In genomic region chr9:34157898-34158297, GRCh38 we compare ENCODE assay signal across 12 cellular contexts. TPM values are rescaled to one million over a fixed set of nuclear protein-coding genes. Genes with fewer than 3 reads are reported as not detected.
DNase-seq lines count a peak whose midpoint lies in the region; ATAC-seq, FAIRE-seq and TF ChIP-seq lines count a peak whose summit lies in the region.
"Had no signal": no experiment of that assay in that cellular context is flagged by ENCODE, and none has a peak within 500 bp of the region (broad histone marks: within the 10 kb centered on the region; RNA-seq: fewer than 3 reads in every experiment).

No MANE protein-coding gene starts in this region.

- H2BK20ac ChIP-seq in IMR-90 (ENCODE audit: low read depth, low read length), result peak overlapping the region; percentile 43; the same call in 1 of the 2 replicates

- POLR2A ChIA-PET in CD8-positive, alpha-beta memory T cell (lab: Charles Lee), result interaction anchor here (0.6 kb wide), 1 partner anchor 19 kb away, joined by 5 read pairs; no protein-coding TSS in a partner anchor
- POLR2A ChIA-PET in IMR-90 (lab: Charles Lee; ENCODE audit: unreplicated experiment), result no interaction called here
- POLR2A ChIA-PET in K562 (lab: Yijun Ruan, JAX), result interaction anchor here (1.3 to 2.9 kb wide), 3 partner anchors 10 to 31 kb away, joined by 3 to 22 read pairs (median 4); partner anchors contain the start of gene UBAP1

- no peak overlapping the region for H3K4me3 ChIP-seq in CD8-positive, alpha-beta memory T cell (ENCODE audit: low read length)
- H3K4me3 ChIP-seq in IMR-90 (ENCODE audit: insufficient read depth, low read depth, low read length) (no peak overlapping the region), K562 (no peak overlapping the region), trophoblast cell (ENCODE audit: low read depth, low read length) (no peak overlapping the region)

- H2AK5ac ChIP-seq in IMR-90 (ENCODE audit: low read depth, low read length) (0 out of 2 replicates have a peak overlapping the region, but pooled peaks have one; percentile 27), trophoblast cell (ENCODE audit: low read length) (no peak overlapping the region)

- no peak for TF ChIP-seq CTCF in IMR-90 (conservative IDR thresholded peaks at IDR 0.05; ENCODE audit: low read depth, low read length)
- TF ChIP-seq CTCF in K562 (IDR thresholded peaks at IDR 0.05 in 2 of 3, conservative IDR thresholded peaks at IDR 0.05 in 1 of 3; ENCODE audit: insufficient read depth in 2 of 3, low read depth in 1 of 3, low read length in 3 of 3), result no peak

- TF ChIP-seq RAD21 in IMR-90 (IDR thresholded peaks at IDR 0.05; ENCODE audit: low read length), result no peak
- no peak for TF ChIP-seq RAD21 in K562 (CRISPR knock-in tag; conservative IDR thresholded peaks at IDR 0.05 in 1 of 2, IDR thresholded peaks at IDR 0.05 in 1 of 2)

- dilution Hi-C loops in IMR-90 (cut with HindIII; ENCODE audit: low sequenced_read_pairs, unreplicated experiment), result no loop called here

- no peak overlapping the region for H2AK9ac ChIP-seq in IMR-90 (replicated peaks; ENCODE audit: low read depth, low read length, poor library complexity)

- no peak overlapping the region for H2AFZ ChIP-seq in IMR-90 (replicated peaks; ENCODE audit: low read length, poor library complexity)
- peak overlapping the region; percentile 82 for H2AFZ ChIP-seq in K562 (ENCODE audit: low read depth, low read length)
- no peak overlapping the region for H2AFZ ChIP-seq in trophoblast cell (ENCODE audit: insufficient read depth, low read length, poor library complexity)

- H2BK12ac ChIP-seq in trophoblast cell (ENCODE audit: low read length), result peak overlapping the region; percentile 59

- peak overlapping the region in 1 of 8 donors; percentile 0 for H3K27ac Mint-ChIP-seq in CD8-positive, alpha-beta memory T cell
- H3K27ac Mint-ChIP-seq in stimulated activated naive CD8-positive, alpha-beta T cell treated with anti-CD3 and anti-CD28 coated beads, Interleukin-15, amount 100 ng/mL, for 72 hours, result no peak overlapping the region

- H3K27me3 ChIP-seq in CD8-positive, alpha-beta memory T cell (ENCODE audit: insufficient read depth, low read length, poor library complexity, severe bottlenecking), result no peaks in the 10 kb centered on the region
- H3K27me3 ChIP-seq in IMR-90 (ENCODE audit: control insufficient read depth, insufficient read depth, low read length) (no peaks in the 10 kb centered on the region), K562 (ENCODE audit: control insufficient read depth in 2 of 2, insufficient read depth in 2 of 2, low read length in 2 of 2) (no peaks in the 10 kb centered on the region), trophoblast cell (ENCODE audit: insufficient read depth, low read length) (no peaks in the 10 kb centered on the region)

- peak overlapping the region in 1 of 7 donors; percentile 13 for H3K4me3 Mint-ChIP-seq in CD8-positive, alpha-beta memory T cell
- H3K4me3 Mint-ChIP-seq in stimulated activated naive CD8-positive, alpha-beta T cell treated with anti-CD3 and anti-CD28 coated beads, Interleukin-15, amount 100 ng/mL, for 72 hours, result no peak overlapping the region

- CTCF ChIA-PET in CD8-positive, alpha-beta memory T cell (lab: Charles Lee), result interaction anchor here (1.4 kb wide), 1 partner anchor 14 kb away, joined by 3 read pairs; no protein-coding TSS in a partner anchor
- CTCF ChIA-PET in IMR-90 (lab: Yijun Ruan, JAX), result interaction anchor here (0.5 kb wide), 1 partner anchor 262 kb away, joined by 3 read pairs; no protein-coding TSS in a partner anchor
- CTCF ChIA-PET in K562 (lab: Yijun Ruan, JAX; ENCODE audit: low intra/inter-chr PET ratio), result no interaction called here

- H3K56ac ChIP-seq in IMR-90 (ENCODE audit: extremely low read depth, insufficient read depth, low read length), result no peak overlapping the region

- no peaks in the 10 kb centered on the region for H3K4me1 Mint-ChIP-seq in CD8-positive, alpha-beta memory T cell
- no peaks in the 10 kb centered on the region for H3K4me1 Mint-ChIP-seq in stimulated activated naive CD8-positive, alpha-beta T cell treated with anti-CD3 and anti-CD28 coated beads, Interleukin-15, amount 100 ng/mL, for 72 hours

- H3K4ac ChIP-seq in IMR-90 (ENCODE audit: low read depth, low read length) (peak overlapping the region; percentile 34), trophoblast cell (ENCODE audit: low read depth, low read length) (peak overlapping the region; percentile 44)

- H3K36me3 Mint-ChIP-seq in CD8-positive, alpha-beta memory T cell, result no peaks in the 10 kb centered on the region

- no peak overlapping the region for H3K23ac ChIP-seq in IMR-90 (ENCODE audit: low read depth, low read length)
- no peak overlapping the region for H3K23ac ChIP-seq in trophoblast cell (ENCODE audit: low read length)

- H4K91ac ChIP-seq in IMR-90 (ENCODE audit: insufficient read depth, low read depth, low read length) (peak overlapping the region; percentile 70; the same call in 1 of the 2 replicates), trophoblast cell (ENCODE audit: low read depth, low read length) (peak overlapping the region; percentile 73)

- H3K9me3 ChIP-seq in CD8-positive, alpha-beta memory T cell (ENCODE audit: low read length), result no peaks in the 10 kb centered on the region
- H3K9me3 ChIP-seq in IMR-90 (ENCODE audit: control insufficient read depth, insufficient read depth, low read length) (no peaks in the 10 kb centered on the region), K562 (replicated peaks; ENCODE audit: control insufficient read depth, insufficient read depth, low read depth, low read length) (no peaks in the 10 kb centered on the region), trophoblast cell (ENCODE audit: insufficient read depth, low read depth, low read length) (no peaks in the 10 kb centered on the region)

- no peaks in the 10 kb centered on the region for H3K27me3 Mint-ChIP-seq in CD8-positive, alpha-beta memory T cell
- H3K27me3 Mint-ChIP-seq in stimulated activated naive CD8-positive, alpha-beta T cell treated with anti-CD3 and anti-CD28 coated beads, Interleukin-15, amount 100 ng/mL, for 72 hours, result no peaks in the 10 kb centered on the region

- H2BK120ac ChIP-seq in IMR-90 (ENCODE audit: low read depth, low read length) (peak overlapping the region; percentile 67), trophoblast cell (ENCODE audit: insufficient read depth, low read length, poor library complexity) (peak overlapping the region; percentile 73)

- H3K9me1 ChIP-seq in IMR-90 (ENCODE audit: insufficient read depth, low read length), result peaks cover 3% of the 10 kb centered on the region; the same call in 1 of the 2 replicates
- H3K9me1 ChIP-seq in K562 (ENCODE audit: control insufficient read depth, insufficient read depth, low read length), result no peaks in the 10 kb centered on the region

- H3K79me2 ChIP-seq in K562 (ENCODE audit: control insufficient read depth, insufficient read depth, low read length), result no peaks in the 10 kb centered on the region
- no peaks in the 10 kb centered on the region for H3K79me2 ChIP-seq in trophoblast cell (ENCODE audit: control insufficient read depth, insufficient read depth, low read length, poor library complexity)

- intact Hi-C loops in IMR-90 (cut with micrococcal nuclease), result no loop called here
- intact Hi-C loops in K562 (cut with micrococcal nuclease), result no loop called here

- DNase-seq in CD8-positive, alpha-beta memory T cell, result no peak
- DNase-seq in IMR-90, result no peak
- no peak for DNase-seq in K562 (ENCODE audit: extremely low read depth in 1 of 4, low spot score in 3 of 4)
- no peak for DNase-seq in trophoblast cell
- DNase-seq in COLO829 (ENCODE audit: low spot score), result no peak
- DNase-seq in stimulated activated naive CD8-positive, alpha-beta T cell treated with anti-CD3 and anti-CD28 coated beads, Interleukin-15, amount 100 ng/mL, for 72 hours, result no peak
- DNase-seq in NCI-H526 (lab: John Stamatoyannopoulos, UW), result no peak
- DNase-seq: C1 segment of cervical spinal cord, NCI-H226, NCI-H524 had no signal

- no TSS peak for BruUV-seq in IMR-90 (replicated peaks; lab: Mats Ljungman, UMichigan)
- BruUV-seq in K562 (replicated peaks; lab: Mats Ljungman, UMichigan), result no TSS peak

- WGBS in IMR-90 (ENCODE audit: extremely low coverage in 2 of 2, insufficient read length in 1 of 2), 2 experiments, result 80% methylated on average over 1 of the region's 2 CpGs; no CpG with 5 or more reads in 1 of the 2 experiments
- WGBS in K562 (ENCODE audit: insufficient coverage, low coverage, missing lambda C conversion rate), result 46% methylated on average over 2 of the region's 2 CpGs
- no CpG with 5 or more reads among the region's 2 CpGs for whole genome bisulfite sequencing in trophoblast cell (ENCODE audit: extremely low coverage, insufficient coverage, insufficient read length)

- no peak for ATAC-seq in IMR-90 (ENCODE audit: low read depth)
- ATAC-seq in K562, result no peak; the same call in 2 of the 3 replicates
- ATAC-seq in stimulated activated naive CD8-positive, alpha-beta T cell treated with anti-CD3 and anti-CD28 coated beads, Interleukin-15, amount 100 ng/mL, for 72 hours, result no peak

- H2BK5ac ChIP-seq in IMR-90 (ENCODE audit: low read depth, low read length, poor library complexity, severe bottlenecking) (peak overlapping the region; percentile 72), trophoblast cell (ENCODE audit: low read depth, low read length, poor library complexity) (peak overlapping the region; percentile 53)

- no peaks in the 10 kb centered on the region for H3K79me1 ChIP-seq in IMR-90 (ENCODE audit: low read depth in 1 of 2, low read length in 2 of 2)
- H3K79me1 ChIP-seq in trophoblast cell (ENCODE audit: low read length), result peaks cover 5% of the 10 kb centered on the region

- no peak for TF ChIP-seq EP300 in K562 (IDR thresholded peaks at IDR 0.05; ENCODE audit: low read length)

- no peak overlapping the region for H3K9ac ChIP-seq in IMR-90 (ENCODE audit: low read depth, low read length)
- peak overlapping the region in 1 of 2 experiments; percentile 62; a peak in 2 of 4 replicates for H3K9ac ChIP-seq in K562 (ENCODE audit: insufficient read depth in 1 of 2, low read depth in 2 of 2, low read length in 2 of 2)
- H3K9ac ChIP-seq in trophoblast cell (ENCODE audit: low read length), result no peak overlapping the region

- H3K4me2 ChIP-seq in IMR-90 (ENCODE audit: low read depth, low read length) (no peak overlapping the region), K562 (ENCODE audit: insufficient read depth, low read length) (no peak overlapping the region), trophoblast cell (ENCODE audit: low read length) (no peak overlapping the region)

- no peak overlapping the region for H4K12ac ChIP-seq in trophoblast cell (ENCODE audit: low read depth, low read length)

- H4K20me1 ChIP-seq in IMR-90 (ENCODE audit: insufficient read depth, low read length), result no peaks in the 10 kb centered on the region
- H4K20me1 ChIP-seq in K562 (replicated peaks; ENCODE audit: control insufficient read depth, insufficient read depth, low read length), result no peaks in the 10 kb centered on the region

- H4K8ac ChIP-seq in IMR-90 (ENCODE audit: low read depth in 2 of 2, low read length in 2 of 2), result peak overlapping the region; percentile 2 to 54; a peak in 3 of 4 replicates
- H4K8ac ChIP-seq in trophoblast cell (ENCODE audit: low read depth, low read length), result no peak overlapping the region

- H4K5ac ChIP-seq in IMR-90 (ENCODE audit: low read depth, low read length), result peak overlapping the region; percentile 61

- FAIRE-seq in K562 (lab: Jason Lieb, UNC), result no peak
- FAIRE-seq: H54 had no signal

- TF ChIP-seq POLR2A in IMR-90 (IDR thresholded peaks at IDR 0.05; ENCODE audit: low read depth, low read length) (no peak), K562 (conservative IDR thresholded peaks at IDR 0.05) (no peak)

- H2BK15ac ChIP-seq in IMR-90 (ENCODE audit: low read depth, low read length), result no peak overlapping the region

- H3K36me3 ChIP-seq in CD8-positive, alpha-beta memory T cell (ENCODE audit: insufficient read depth, low read length), result no peaks in the 10 kb centered on the region
- H3K36me3 ChIP-seq in IMR-90 (ENCODE audit: control insufficient read depth, insufficient read depth, low read length) (no peaks in the 10 kb centered on the region), K562 (ENCODE audit: control insufficient read depth, insufficient read depth, low read length) (no peaks in the 10 kb centered on the region), trophoblast cell (ENCODE audit: control insufficient read depth in 1 of 2, insufficient read depth in 2 of 2, low read length in 2 of 2) (no peaks in the 10 kb centered on the region)

- in situ Hi-C loops in IMR-90 (cut with MboI; ENCODE audit: low sequenced_read_pairs) (no loop called here), K562 (cut with MboI) (no loop called here)

- peak overlapping the region; percentile 78; the same call in 1 of the 2 replicates for H3K14ac ChIP-seq in IMR-90 (replicated peaks; ENCODE audit: low read depth, low read length)
- H3K14ac ChIP-seq in trophoblast cell (ENCODE audit: low read length), result peak overlapping the region; percentile 32

- peak overlapping the region; percentile 57; the same call in 1 of the 2 replicates for H3K18ac ChIP-seq in IMR-90 (ENCODE audit: low read depth, low read length)
- H3K18ac ChIP-seq in trophoblast cell (ENCODE audit: low read length), result no peak overlapping the region

- no peaks in the 10 kb centered on the region for H3K4me1 ChIP-seq in CD8-positive, alpha-beta memory T cell (ENCODE audit: insufficient read depth, low read length)
- peaks cover 4% of the 10 kb centered on the region for H3K4me1 ChIP-seq in IMR-90 (ENCODE audit: control insufficient read depth, insufficient read depth, low read length)
- H3K4me1 ChIP-seq in K562 (replicated peaks in 1 of 2; ENCODE audit: control insufficient read depth in 2 of 2, insufficient read depth in 2 of 2, low read length in 2 of 2), result peaks cover 2 to 19% of the 10 kb centered on the region in 2 experiments; a peak in 3 of 5 replicates
- peaks cover 3 to 5% of the 10 kb centered on the region in 2 experiments for H3K4me1 ChIP-seq in trophoblast cell (ENCODE audit: control insufficient read depth in 1 of 2, insufficient read depth in 2 of 2, low read length in 2 of 2)

- H3K9me3 Mint-ChIP-seq in CD8-positive, alpha-beta memory T cell, result no peaks in the 10 kb centered on the region
- no peaks in the 10 kb centered on the region for H3K9me3 Mint-ChIP-seq in stimulated activated naive CD8-positive, alpha-beta T cell treated with anti-CD3 and anti-CD28 coated beads, Interleukin-15, amount 100 ng/mL, for 72 hours

- peak overlapping the region; percentile 20 for H3K27ac ChIP-seq in CD8-positive, alpha-beta memory T cell (ENCODE audit: low read depth, low read length)
- H3K27ac ChIP-seq in IMR-90 (ENCODE audit: insufficient read depth, low read length) (no peak overlapping the region), K562 (ENCODE audit: extremely low read depth, low read depth, low read length) (peak overlapping the region; percentile 73), trophoblast cell (ENCODE audit: low read depth, low read length) (peak overlapping the region; percentile 59)
- H3K27ac ChIP-seq: RWPE1 had no signal

RNA-seq across cellular contexts. Expression of gene UBAP1, which starts 20.9 kb away (rescaled TPM):
- 10 to 100 TPM; 39.0 to 39.7 TPM for total RNA-seq in CD8-positive, alpha-beta memory T cell
- polyA plus RNA-seq in CD8-positive, alpha-beta memory T cell, result 50.2 TPM
- total RNA-seq in IMR-90 (2012; rRNA removed) (28.3 and 30.6 TPM in 2 replicates), K562 (2014; rRNA removed) (9.4 and 12.5 TPM in 2 replicates), K562 (2014; rRNA removed; fragmentation: Illumina TruSeq; extraction: Trizol) (14.9 and 15.0 TPM in 2 replicates), K562 (2015; rRNA removed; fragmentation: Illumina TruSeq; extraction: Trizol) (16.1 and 16.7 TPM in 2 replicates), K562 (2021) (16.5 and 16.6 TPM in 2 replicates)
- polyA plus RNA-seq in IMR-90 (2012; rRNA removed) (35.4 and 37.0 TPM in 2 replicates), K562 (2011; rRNA removed) (33.4 and 33.7 TPM in 2 replicates), K562 (2014; fragmentation: Illumina TruSeq; extraction: Trizol) (24.9 and 28.9 TPM in 2 replicates), K562 (2014; fragmentation: Nextera tagmentation; extraction: Ambion mirVana) (1 to 10 TPM; 1.3 to 1.5 TPM), K562 (2014; rRNA removed) (18.3 and 21.6 TPM in 2 replicates)
- polyA plus RNA-seq in IMR-90 (2012; cell fraction: cytosol; rRNA removed), result 16.1 and 17.7 TPM in 2 replicates
- 12.0 and 26.9 TPM in 2 replicates for polyA plus RNA-seq in IMR-90 (2012; cell fraction: nucleus; rRNA removed; ENCODE audit: low replicate concordance)
- 22.6 and 29.0 TPM in 2 replicates for total RNA-seq in K562 (2011; cell fraction: chromatin; rRNA removed; ENCODE audit: low replicate concordance)
- total RNA-seq in K562 (2011; cell fraction: nucleolus; rRNA removed), result 15.2 and 15.3 TPM in 2 replicates
- 17.5 and 19.2 TPM in 2 replicates for total RNA-seq in K562 (2011; cell fraction: nucleoplasm; rRNA removed)
- 27.3 and 28.0 TPM in 2 replicates for polyA plus RNA-seq in K562 (2011; cell fraction: cytosol; rRNA removed)
- 13.0 and 15.9 TPM in 2 replicates for polyA plus RNA-seq in K562 (2011; cell fraction: nucleus; rRNA removed)
- polyA plus RNA-seq in K562 (2012), result 15.6 and 16.1 TPM in 2 replicates
- 22.4 and 29.5 TPM in 2 replicates for polyA minus RNA-seq in K562 (2011; rRNA and poly(A)+ RNA removed)
- polyA minus RNA-seq in K562 (2011; cell fraction: cytosol; rRNA and poly(A)+ RNA removed), result 13.3 and 14.4 TPM in 2 replicates
- polyA minus RNA-seq in K562 (2011; cell fraction: nucleus; rRNA and poly(A)+ RNA removed), result 4.0 and 8.6 TPM in 2 replicates
- 80.6 and 83.7 TPM in 2 replicates for polyA plus RNA-seq in trophoblast cell (2013)

RNA-seq across cellular contexts. Expression of gene DCAF12, which starts 31.4 kb away (rescaled TPM):
- total RNA-seq in CD8-positive, alpha-beta memory T cell, result 10 to 100 TPM; 43.0 to 49.2 TPM
- polyA plus RNA-seq in CD8-positive, alpha-beta memory T cell, result 18.4 TPM
- total RNA-seq in IMR-90 (2012; rRNA removed) (6.9 and 7.2 TPM in 2 replicates), K562 (2014; rRNA removed) (17.3 and 20.9 TPM in 2 replicates), K562 (2014; rRNA removed; fragmentation: Illumina TruSeq; extraction: Trizol) (32.5 and 35.7 TPM in 2 replicates), K562 (2015; rRNA removed; fragmentation: Illumina TruSeq; extraction: Trizol) (29.6 and 30.8 TPM in 2 replicates), K562 (2021) (38.2 and 42.7 TPM in 2 replicates)
- polyA plus RNA-seq in IMR-90 (2012; rRNA removed) (12.6 and 17.1 TPM in 2 replicates), K562 (2011; rRNA removed) (59.6 and 67.8 TPM in 2 replicates), K562 (2014; fragmentation: Illumina TruSeq; extraction: Trizol) (48.6 and 52.8 TPM in 2 replicates), K562 (2014; fragmentation: Nextera tagmentation; extraction: Ambion mirVana) (10 to 100 TPM; 10.9 to 11.6 TPM), K562 (2014; rRNA removed) (29.9 and 32.2 TPM in 2 replicates)
- polyA plus RNA-seq in IMR-90 (2012; cell fraction: cytosol; rRNA removed), result 6.1 and 6.5 TPM in 2 replicates
- 5.0 and 11.8 TPM in 2 replicates for polyA plus RNA-seq in IMR-90 (2012; cell fraction: nucleus; rRNA removed; ENCODE audit: low replicate concordance)
- 36.9 and 67.4 TPM in 2 replicates for total RNA-seq in K562 (2011; cell fraction: chromatin; rRNA removed; ENCODE audit: low replicate concordance)
- total RNA-seq in K562 (2011; cell fraction: nucleolus; rRNA removed), result 27.3 and 27.6 TPM in 2 replicates
- total RNA-seq in K562 (2011; cell fraction: nucleoplasm; rRNA removed), result 38.6 and 45.7 TPM in 2 replicates
- 38.6 and 51.2 TPM in 2 replicates for polyA plus RNA-seq in K562 (2011; cell fraction: cytosol; rRNA removed)
- polyA plus RNA-seq in K562 (2011; cell fraction: nucleus; rRNA removed), result 32.6 and 35.4 TPM in 2 replicates
- polyA plus RNA-seq in K562 (2012), result 26.1 and 26.8 TPM in 2 replicates
- 89.8 and 96.2 TPM in 2 replicates for polyA minus RNA-seq in K562 (2011; rRNA and poly(A)+ RNA removed)
- polyA minus RNA-seq in K562 (2011; cell fraction: cytosol; rRNA and poly(A)+ RNA removed), result 29.1 and 35.7 TPM in 2 replicates
- 16.0 and 26.4 TPM in 2 replicates for polyA minus RNA-seq in K562 (2011; cell fraction: nucleus; rRNA and poly(A)+ RNA removed)
- 80.2 and 88.4 TPM in 2 replicates for polyA plus RNA-seq in trophoblast cell (2013)
